Comparison of ENCODE assay signal across 8 cellular contexts in the genomic region with DNA sequence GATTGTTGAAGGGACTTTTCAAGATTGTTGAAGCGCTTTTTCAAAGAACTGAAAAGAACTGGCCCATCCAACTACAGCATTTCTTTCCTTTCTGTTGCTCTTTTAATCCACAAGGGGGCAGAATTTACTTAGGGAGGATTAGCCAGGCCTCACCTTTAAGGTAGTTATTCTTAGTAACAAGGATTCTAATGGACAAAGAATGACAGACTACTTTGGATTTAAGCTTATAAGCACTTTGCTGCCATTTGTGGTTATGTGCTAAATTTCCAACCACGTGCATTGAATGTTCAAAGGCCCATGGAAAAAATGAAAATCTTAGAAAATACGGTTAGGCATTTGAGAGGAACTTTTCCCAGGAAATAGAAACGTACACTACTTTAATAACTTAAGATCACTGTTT. TPM values are rescaled to one million over a fixed set of nuclear protein-coding genes. Genes with fewer than 3 reads are reported as not detected.
DNase-seq lines count a peak whose midpoint lies in the region; ATAC-seq and TF ChIP-seq lines count a peak whose summit lies in the region.

No MANE protein-coding gene starts in this region.

- intact Hi-C loops in OCI-LY7 (cut with micrococcal nuclease; ENCODE audit: unreplicated experiment), result loop anchor here (1.0 kb wide), 2 partner anchors 136 to 367 kb away; no protein-coding TSS in a partner anchor
- intact Hi-C loops in dorsolateral prefrontal cortex (cut with DNase I), result loop anchor here (2.0 to 5.0 kb wide), 4 partner anchors 135 to 367 kb away; no protein-coding TSS in a partner anchor

- peaks cover 0 to 8% (median 0%) of the 10 kb centered on the region in 45 donors for H3K27me3 ChIP-seq in dorsolateral prefrontal cortex

- no peaks in the 10 kb centered on the region for H3K9me2 ChIP-seq in OCI-LY7 (ENCODE audit: insufficient read depth, low read length)

- no peak overlapping the region for H2AFZ ChIP-seq in OCI-LY7 (ENCODE audit: low read length)

- no TSS peak for BruUV-seq in OCI-LY7 (replicated peaks; lab: Mats Ljungman, UMichigan)

- TF ChIP-seq CTCF in OCI-LY7 (conservative IDR thresholded peaks at IDR 0.05; ENCODE audit: low read length) (peak; percentile 95), dorsolateral prefrontal cortex (IDR thresholded peaks at IDR 0.05 in 54 of 56, conservative IDR thresholded peaks at IDR 0.05 in 2 of 56; ENCODE audit: low read depth in 1 of 56, partially characterized antibody in 56 of 56) (peak; percentile 73 to 92 (median 81))

- POLR2A ChIA-PET in OCI-LY7 (lab: Charles Lee), result interaction anchor here (0.9 kb wide), 1 partner anchor 49 kb away, joined by 3 read pairs; the partner anchor contains the start of gene HSPA8

- DNase-seq in DMS153 (lab: John Stamatoyannopoulos, UW) (peak; percentile 17), HuH-7.5 (ENCODE audit: low spot score) (peak; percentile 37), OCI-LY7 (ENCODE audit: low spot score) (peak; percentile 66), dorsolateral prefrontal cortex (no peak), lung microvascular endothelial cell (ENCODE audit: low read depth in 2 of 2) (peak; percentile 53 to 56)

- CTCF ChIA-PET in OCI-LY7 (lab: Charles Lee; ENCODE audit: unreplicated experiment), result interaction anchor here (1.0 kb wide), 1 partner anchor 192 kb away, joined by 3 read pairs; no protein-coding TSS in a partner anchor

- no peak overlapping the region for H3K4me2 ChIP-seq in OCI-LY7 (ENCODE audit: low read length)

- H3K79me2 ChIP-seq in OCI-LY7 (ENCODE audit: insufficient read depth, low read depth, low read length), result no peaks in the 10 kb centered on the region

- H3K4me1 ChIP-seq in OCI-LY7 (ENCODE audit: insufficient read depth, low read length, poor library complexity, severe bottlenecking), result no peaks in the 10 kb centered on the region

- no peaks in the 10 kb centered on the region for H4K20me1 ChIP-seq in OCI-LY7 (ENCODE audit: insufficient read depth, low read length)

- H3K4me3 ChIP-seq in OCI-LY7 (ENCODE audit: low read depth, low read length, poor library complexity, severe bottlenecking), result no peak overlapping the region
- H3K4me3 ChIP-seq in dorsolateral prefrontal cortex, result no peak overlapping the region

- H3K27ac ChIP-seq in OCI-LY7 (ENCODE audit: low read depth, low read length, poor library complexity, severe bottlenecking) (no peak overlapping the region), dorsolateral prefrontal cortex (no peak overlapping the region)

- H3K36me3 ChIP-seq in OCI-LY7 (ENCODE audit: insufficient read depth, low read length), result no peaks in the 10 kb centered on the region

- no peaks in the 10 kb centered on the region for H3K9me3 ChIP-seq in OCI-LY7 (ENCODE audit: low read length)

- ATAC-seq in GM19023 (IDR thresholded peaks at IDR 0.05; ENCODE audit: unreplicated experiment) (no peak), HG03108 (IDR thresholded peaks at IDR 0.05; ENCODE audit: unreplicated experiment) (no peak), GM21576 (IDR thresholded peaks at IDR 0.05; ENCODE audit: unreplicated experiment) (no peak)

RNA-seq across cellular contexts. Expression of gene HSPA8, which starts 49.5 kb away (rescaled TPM):
- 1,862 and 1,909 TPM in 2 replicates for total RNA-seq in OCI-LY7 (2014; rRNA removed; shearing (Covaris generic))
- total RNA-seq in OCI-LY7 (2022), result 490 and 1,029 TPM in 2 replicates
- 1,000 to 10,000 TPM in 111 of 120 experiments, 100 to 1,000 TPM in 9; 712 to 2,249 (median 1,422) TPM for total RNA-seq in dorsolateral prefrontal cortex
- 1,264 and 1,937 TPM in 2 replicates for total RNA-seq in lung microvascular endothelial cell

Comparison
In these comparisons a context has a peak if more than half of its experiments do, and no peak if none do; other contexts are left out.
1. DNase-seq: peak in DMS153 (single experiment), HuH-7.5 (single experiment), OCI-LY7 (single experiment) and lung microvascular endothelial cell (2 of 2); none in dorsolateral prefrontal cortex (0 of 10).